In the genomic region with DNA sequence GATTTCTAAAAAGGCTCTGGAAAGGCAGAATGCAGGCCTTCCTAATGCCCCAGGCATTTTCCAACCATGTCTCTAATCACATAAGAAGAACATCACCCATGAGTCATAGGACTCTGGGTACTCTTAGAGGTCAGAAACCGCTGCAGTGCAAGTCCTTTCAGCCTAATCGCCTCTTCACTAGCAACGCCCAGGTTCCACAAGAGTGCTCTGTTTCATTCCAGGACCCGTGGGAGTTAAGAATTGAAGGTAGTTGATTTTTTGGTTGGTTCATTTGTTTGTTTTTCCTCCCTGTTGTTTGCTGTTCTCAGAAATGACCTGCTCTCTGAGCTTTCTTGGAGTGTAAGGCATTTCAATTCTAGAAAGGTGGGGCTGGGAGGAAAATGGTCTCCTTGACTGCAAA, we compare ENCODE assay signal across 9 cellular contexts.
DNase-seq lines count a peak whose midpoint lies in the region; ATAC-seq and TF ChIP-seq lines count a peak whose summit lies in the region.
"Had no signal": no experiment of that assay in that cellular context is flagged by ENCODE, and none has a peak within 500 bp of the region (broad histone marks: within the 10 kb centered on the region; RNA-seq: fewer than 3 reads in every experiment).

No MANE protein-coding gene starts in this region.

- peak overlapping the region; percentile 19; the same call in 1 of the 2 replicates for H3K4me2 ChIP-seq in OCI-LY3 (ENCODE audit: low read length)

- no peaks in the 10 kb centered on the region for H3K9me3 ChIP-seq in OCI-LY3 (ENCODE audit: insufficient read depth, low read length)

- no peak overlapping the region for H3K4me3 ChIP-seq in OCI-LY3 (ENCODE audit: low read length)

- no peak overlapping the region for H3K9ac ChIP-seq in OCI-LY3 (ENCODE audit: low read length)

- H3K27ac ChIP-seq in OCI-LY3 (ENCODE audit: low read length) (no peak overlapping the region), foreskin keratinocyte (no peak overlapping the region)
- H3K27ac ChIP-seq: C4-2B had no signal

- TF ChIP-seq CTCF in OCI-LY3 (IDR thresholded peaks at IDR 0.05; ENCODE audit: low read depth, low read length) = no peak
- no peak for TF ChIP-seq CTCF in foreskin keratinocyte (conservative IDR thresholded peaks at IDR 0.05)

- H3K4me1 ChIP-seq in OCI-LY3 (ENCODE audit: low read length) (peaks cover 56% of the 10 kb centered on the region), foreskin keratinocyte (peaks cover 15% of the 10 kb centered on the region)

- H3K79me2 ChIP-seq in OCI-LY3 (ENCODE audit: low read length) = no peaks in the 10 kb centered on the region

- peak; percentile 35 for ATAC-seq in HG02642 (IDR thresholded peaks at IDR 0.05; ENCODE audit: poor library complexity, unreplicated experiment)
- ATAC-seq in foreskin keratinocyte = peak; percentile 88
- ATAC-seq in activated CD4-positive, CD25-positive, alpha-beta regulatory T cell treated with anti-CD3 and anti-CD28 coated beads, Interleukin-2, amount 50 U/mL, for 24 hours = no peak
- ATAC-seq in GM21528 (IDR thresholded peaks at IDR 0.05; ENCODE audit: low FRiP score, unreplicated experiment) = no peak

- no peaks in the 10 kb centered on the region for H4K20me1 ChIP-seq in OCI-LY3 (ENCODE audit: insufficient read depth, low read length)

- peak overlapping the region; percentile 72 for H2AFZ ChIP-seq in OCI-LY3 (ENCODE audit: low read depth, low read length)

- DNase-seq in NCI-H345 (lab: John Stamatoyannopoulos, UW) (peak; percentile 22), NCI-H345 treated with DMSO at 0.1 percent for 48 hours (lab: John Stamatoyannopoulos, UW; ENCODE audit: unreplicated experiment) (no peak), foreskin keratinocyte (peak; percentile 49 to 70)
- DNase-seq in activated effector memory CD4-positive, alpha-beta T cell treated with anti-CD3 and anti-CD28 coated beads, Interleukin-2, amount 50 U/mL, for 16 hours = no peak

- no peaks in the 10 kb centered on the region for H3K27me3 ChIP-seq in OCI-LY3 (ENCODE audit: low read depth, low read length)
- H3K27me3 ChIP-seq in foreskin keratinocyte = no peaks in the 10 kb centered on the region

- no peaks in the 10 kb centered on the region for H3K36me3 ChIP-seq in OCI-LY3 (replicated peaks; ENCODE audit: low read depth, low read length)

Comparison
In these comparisons a context has a peak if more than half of its experiments do, and no peak if none do; other contexts are left out.
1. DNase-seq: peak in NCI-H345 (single experiment) and foreskin keratinocyte (2 of 2); none in NCI-H345 treated with DMSO at 0.1 percent for 48 hours (single experiment) and activated effector memory CD4-positive, alpha-beta T cell treated with anti-CD3 and anti-CD28 coated beads, Interleukin-2, amount 50 U/mL, for 16 hours (single experiment).
2. ATAC-seq: peak in HG02642 (single experiment) and foreskin keratinocyte (single experiment); none in activated CD4-positive, CD25-positive, alpha-beta regulatory T cell treated with anti-CD3 and anti-CD28 coated beads, Interleukin-2, amount 50 U/mL, for 24 hours (0 of 2) and GM21528 (single experiment).